In the genomic region with DNA sequence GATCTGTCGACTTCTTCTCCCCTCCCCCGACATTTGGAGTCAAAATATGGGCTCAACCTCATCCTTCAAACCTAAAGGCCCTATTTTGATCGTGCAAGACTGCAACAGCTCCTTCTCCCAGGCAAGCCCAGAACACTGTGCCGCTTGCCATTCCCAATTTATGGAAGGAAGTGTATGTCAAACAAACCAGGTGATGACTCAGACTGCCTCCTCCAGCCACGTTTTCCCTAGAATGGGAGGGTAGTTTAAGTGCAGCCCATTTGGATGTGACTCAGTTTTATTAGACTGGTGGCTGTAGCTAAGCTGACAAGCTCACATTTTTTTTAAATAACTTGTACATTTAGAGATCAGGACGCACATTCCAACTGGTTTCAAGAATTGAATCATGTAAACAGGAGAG, we compare ENCODE assay signal across 9 cellular contexts.
DNase-seq lines count a peak whose midpoint lies in the region; ATAC-seq, FAIRE-seq and TF ChIP-seq lines count a peak whose summit lies in the region.
"Had no signal": no experiment of that assay in that cellular context is flagged by ENCODE, and none has a peak within 500 bp of the region (broad histone marks: within the 10 kb centered on the region; RNA-seq: fewer than 3 reads in every experiment).

No MANE protein-coding gene starts in this region.

- peaks cover 6 to 30% (median 17%) of the 10 kb centered on the region in 4 donors for H3K4me1 ChIP-seq in esophagus muscularis mucosa
- no peaks in the 10 kb centered on the region for H3K4me1 ChIP-seq in psoas muscle

- ATAC-seq in psoas muscle, result no peak
- ATAC-seq in GM21717 (IDR thresholded peaks at IDR 0.05; ENCODE audit: unreplicated experiment), result no peak
- ATAC-seq in HG02588 (IDR thresholded peaks at IDR 0.05; ENCODE audit: unreplicated experiment), result no peak

- intact Hi-C loops in esophagus muscularis mucosa (cut with DNase I), result loop anchor here (10.0 kb wide), 1 partner anchor 256 kb away; no protein-coding TSS in a partner anchor
- intact Hi-C loops in psoas muscle (cut with DNase I), result no loop called here

- CTCF ChIA-PET in RWPE1 (lab: Yijun Ruan, JAX), result interaction anchor here (1.1 kb wide), 1 partner anchor 78 kb away, joined by 3 read pairs; no protein-coding TSS in a partner anchor

- no peak for TF ChIP-seq POLR2A in esophagus muscularis mucosa (IDR thresholded peaks at IDR 0.05; ENCODE audit: low read depth)

- no peak for TF ChIP-seq EP300 in esophagus muscularis mucosa (IDR thresholded peaks at IDR 0.05)

- DNase-seq in RWPE1 (ENCODE audit: low spot score) (peak; percentile 64), esophagus muscularis mucosa (ENCODE audit: extremely low spot score) (no peak), psoas muscle (no peak), cerebellar nuclear complex (lab: John Stamatoyannopoulos, UW) (no peak), NCI-H345 treated with DMSO at 0.1 percent for 48 hours (lab: John Stamatoyannopoulos, UW; ENCODE audit: unreplicated experiment) (no peak)

- 32% methylated on average over 6 of the region's 6 CpGs for WGBS in esophagus muscularis mucosa
- WGBS in psoas muscle, 3 donors, result 45 to 50% (median 48%) methylated on average over 6 of the region's 6 CpGs

- peak; percentile 99 for FAIRE-seq in G401.6 (lab: Jason Lieb, UNC)
- FAIRE-seq: TTC549 had no signal

- POLR2A ChIA-PET in RWPE1 (lab: Yijun Ruan, JAX; ENCODE audit: low non-redundant PET), result interaction anchor here (0.6 kb wide), 1 partner anchor 10 kb away, joined by 3 read pairs; no protein-coding TSS in a partner anchor

- H3K9me3 ChIP-seq in esophagus muscularis mucosa (no peaks in the 10 kb centered on the region), psoas muscle (no peaks in the 10 kb centered on the region)

- TF ChIP-seq CTCF in RWPE1 (conservative IDR thresholded peaks at IDR 0.05; ENCODE audit: low read depth) (no peak), esophagus muscularis mucosa (IDR thresholded peaks at IDR 0.05) (no peak), psoas muscle (IDR thresholded peaks at IDR 0.05) (no peak)

- H3K27ac ChIP-seq in RWPE1 (peak overlapping the region; percentile 60; the same call in 1 of the 2 replicates), esophagus muscularis mucosa (replicated peaks in 1 of 4) (peak overlapping the region; percentile 68 to 78 (median 72)), psoas muscle (peak overlapping the region; percentile 41)

- H3K27me3 ChIP-seq in esophagus muscularis mucosa (no peaks in the 10 kb centered on the region), psoas muscle (ENCODE audit: insufficient read depth in 3 of 3, low read length in 2 of 3) (peaks cover 0 to 55% (median 0%) of the 10 kb centered on the region in 3 donors)

- H3K36me3 ChIP-seq in esophagus muscularis mucosa (no peaks in the 10 kb centered on the region), psoas muscle (ENCODE audit: insufficient read depth in 1 of 2, low read depth in 1 of 2) (no peaks in the 10 kb centered on the region)

- H3K4me3 ChIP-seq in esophagus muscularis mucosa, result peak overlapping the region; percentile 42 to 60 (median 48)
- peak overlapping the region; percentile 46 for H3K4me3 ChIP-seq in psoas muscle
